1 cellular context compared by ENCODE assay signal in genomic region chr6:169296170-169296569, GRCh38.
TF ChIP-seq lines count a peak whose summit lies in the region.

No MANE protein-coding gene starts in this region.

TF ChIP-seq in GM23338, 12 proteins besides CTCF, POLR2A, EP300 and RAD21 (continued from another document):
- TF ChIP-seq, protein P1, sequence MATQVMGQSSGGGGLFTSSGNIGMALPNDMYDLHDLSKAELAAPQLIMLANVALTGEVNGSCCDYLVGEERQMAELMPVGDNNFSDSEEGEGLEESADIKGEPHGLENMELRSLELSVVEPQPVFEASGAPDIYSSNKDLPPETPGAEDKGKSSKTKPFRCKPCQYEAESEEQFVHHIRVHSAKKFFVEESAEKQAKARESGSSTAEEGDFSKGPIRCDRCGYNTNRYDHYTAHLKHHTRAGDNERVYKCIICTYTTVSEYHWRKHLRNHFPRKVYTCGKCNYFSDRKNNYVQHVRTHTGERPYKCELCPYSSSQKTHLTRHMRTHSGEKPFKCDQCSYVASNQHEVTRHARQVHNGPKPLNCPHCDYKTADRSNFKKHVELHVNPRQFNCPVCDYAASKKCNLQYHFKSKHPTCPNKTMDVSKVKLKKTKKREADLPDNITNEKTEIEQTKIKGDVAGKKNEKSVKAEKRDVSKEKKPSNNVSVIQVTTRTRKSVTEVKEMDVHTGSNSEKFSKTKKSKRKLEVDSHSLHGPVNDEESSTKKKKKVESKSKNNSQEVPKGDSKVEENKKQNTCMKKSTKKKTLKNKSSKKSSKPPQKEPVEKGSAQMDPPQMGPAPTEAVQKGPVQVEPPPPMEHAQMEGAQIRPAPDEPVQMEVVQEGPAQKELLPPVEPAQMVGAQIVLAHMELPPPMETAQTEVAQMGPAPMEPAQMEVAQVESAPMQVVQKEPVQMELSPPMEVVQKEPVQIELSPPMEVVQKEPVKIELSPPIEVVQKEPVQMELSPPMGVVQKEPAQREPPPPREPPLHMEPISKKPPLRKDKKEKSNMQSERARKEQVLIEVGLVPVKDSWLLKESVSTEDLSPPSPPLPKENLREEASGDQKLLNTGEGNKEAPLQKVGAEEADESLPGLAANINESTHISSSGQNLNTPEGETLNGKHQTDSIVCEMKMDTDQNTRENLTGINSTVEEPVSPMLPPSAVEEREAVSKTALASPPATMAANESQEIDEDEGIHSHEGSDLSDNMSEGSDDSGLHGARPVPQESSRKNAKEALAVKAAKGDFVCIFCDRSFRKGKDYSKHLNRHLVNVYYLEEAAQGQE (IDR thresholded peaks at IDR 0.05; ENCODE audit: unreplicated experiment) = no peak
- TF ChIP-seq EZH2phosphoT487 (IDR thresholded peaks at IDR 0.05; ENCODE audit: unreplicated experiment) (no peak), ZNF114 (CRISPR knock-in tag; IDR thresholded peaks at IDR 0.05) (no peak), JUNB (IDR thresholded peaks at IDR 0.05; ENCODE audit: unreplicated experiment) (no peak), NANOG (IDR thresholded peaks at IDR 0.05; ENCODE audit: borderline replicate concordance) (no peak), POLR2AphosphoS5 (IDR thresholded peaks at IDR 0.05; ENCODE audit: low read depth) (no peak), ZNF462 (CRISPR knock-in tag; IDR thresholded peaks at IDR 0.05) (no peak), EZH2 (IDR thresholded peaks at IDR 0.05; ENCODE audit: low read depth, unreplicated experiment) (no peak), STAT1 (IDR thresholded peaks at IDR 0.05; ENCODE audit: unreplicated experiment) (no peak), CREB1 (CRISPR knock-in tag; IDR thresholded peaks at IDR 0.05; ENCODE audit: low read depth) (no peak), ZNF331 (CRISPR knock-in tag; IDR thresholded peaks at IDR 0.05; ENCODE audit: low read depth) (no peak)
